20 cellular contexts compared by ENCODE assay signal in the genomic region with DNA sequence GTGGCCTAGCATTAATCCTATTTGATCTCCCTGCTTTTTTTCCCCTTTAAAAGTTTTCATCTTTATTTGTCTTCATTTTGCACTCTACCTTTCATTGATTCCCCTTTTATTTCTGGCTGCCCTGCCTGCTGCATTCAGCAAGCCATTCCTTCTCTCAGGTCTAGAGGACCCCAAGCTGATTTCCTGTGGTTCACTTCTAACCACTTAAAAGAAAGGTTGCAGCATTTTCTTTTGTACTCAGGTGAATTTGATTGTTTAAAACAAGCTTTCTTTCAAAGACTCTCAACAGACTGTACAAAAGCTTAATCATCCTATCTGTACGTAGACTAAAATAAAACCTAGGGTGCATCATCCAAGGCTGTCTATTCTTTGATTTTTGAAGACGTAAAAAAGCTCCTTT.
"Had no signal": no experiment of that assay in that cellular context is flagged by ENCODE, and none has a peak within 500 bp of the region (broad histone marks: within the 10 kb centered on the region; RNA-seq: fewer than 3 reads in every experiment).

No MANE protein-coding gene starts in this region.

- H3K27ac ChIP-seq: brain microvascular endothelial cell, coronary artery, skin epidermis, transverse colon, vagina had no signal

- H3K27ac Mint-ChIP-seq: activated CD4-positive, alpha-beta T cell treated with anti-CD3 and anti-CD28 coated beads, Interleukin-2, amount 10 ng/mL, durations not matched to agents 24 days and 14 days; activated naive CD8-positive, alpha-beta T cell treated with anti-CD3 and anti-CD28 coated beads for 36 hours; activated T-helper 1 cell treated with anti-CD3 and anti-CD28 coated beads, Interleukin-12 subunit alpha, Interleukin-12 subunit beta, Interleukin-2, Interleukin-4 antibody, amounts not matched to agents 30 ng/mL and 10 ng/mL and 1 ng/mL, durations not matched to agents 14 hours and 24 hours and 36 hours; memory B cell; progenitor cell of endocrine pancreas had no signal

- H3K9me3 Mint-ChIP-seq: activated CD4-positive, alpha-beta T cell treated with anti-CD3 and anti-CD28 coated beads, Interleukin-2, amount 10 ng/mL, durations not matched to agents 24 days and 14 days; activated naive CD8-positive, alpha-beta T cell treated with anti-CD3 and anti-CD28 coated beads for 36 hours; activated T-helper 1 cell treated with anti-CD3 and anti-CD28 coated beads, Interleukin-12 subunit alpha, Interleukin-12 subunit beta, Interleukin-2, Interleukin-4 antibody, amounts not matched to agents 30 ng/mL and 10 ng/mL and 1 ng/mL, durations not matched to agents 14 hours and 24 hours and 36 hours; central memory CD8-positive, alpha-beta T cell; memory B cell; naive thymus-derived CD8-positive, alpha-beta T cell had no signal

- DNase-seq: activated CD4-positive, alpha-beta T cell treated with anti-CD3 and anti-CD28 coated beads, Interleukin-2, amount 10 ng/mL, durations not matched to agents 24 days and 14 days; activated naive CD8-positive, alpha-beta T cell treated with anti-CD3 and anti-CD28 coated beads for 36 hours; anterior cingulate cortex; brain microvascular endothelial cell; effector CD4-positive, alpha-beta T cell; foreskin fibroblast; kidney glomerular epithelial cell; left ventricle myocardium superior; right cardiac atrium; stimulated activated CD4-positive, alpha-beta T cell treated with anti-CD3 and anti-CD28 coated beads, Interleukin-4, amount 100 ng/mL, for 24 hours; stimulated activated naive CD4-positive, alpha-beta T cell treated with Interleukin-2 at 50 U/mL for 16 hours; transverse colon had no signal

- H3K36me3 Mint-ChIP-seq: activated naive CD8-positive, alpha-beta T cell treated with anti-CD3 and anti-CD28 coated beads for 36 hours; memory B cell; naive thymus-derived CD8-positive, alpha-beta T cell had no signal

- H3K36me3 ChIP-seq: brain microvascular endothelial cell, transverse colon, vagina had no signal

- H3K27me3 Mint-ChIP-seq: activated naive CD8-positive, alpha-beta T cell treated with anti-CD3 and anti-CD28 coated beads for 36 hours; progenitor cell of endocrine pancreas had no signal

- H3K4me3 Mint-ChIP-seq: activated CD4-positive, alpha-beta T cell treated with anti-CD3 and anti-CD28 coated beads, Interleukin-2, amount 10 ng/mL, durations not matched to agents 24 days and 14 days; activated naive CD8-positive, alpha-beta T cell treated with anti-CD3 and anti-CD28 coated beads for 36 hours; activated T-helper 1 cell treated with anti-CD3 and anti-CD28 coated beads, Interleukin-12 subunit alpha, Interleukin-12 subunit beta, Interleukin-2, Interleukin-4 antibody, amounts not matched to agents 30 ng/mL and 10 ng/mL and 1 ng/mL, durations not matched to agents 14 hours and 24 hours and 36 hours; central memory CD8-positive, alpha-beta T cell; memory B cell had no signal

- H3K4me1 Mint-ChIP-seq: central memory CD8-positive, alpha-beta T cell; memory B cell had no signal

- H3K9me3 ChIP-seq: transverse colon, vagina had no signal

- ATAC-seq: left ventricle myocardium superior, right cardiac atrium had no signal

- H3K27me3 ChIP-seq: brain microvascular endothelial cell, transverse colon, vagina had no signal

- H3K4me3 ChIP-seq: coronary artery, skin epidermis, transverse colon, vagina had no signal
